9 cellular contexts compared by ENCODE assay signal in genomic region chr11:6745465-6746015, GRCh38. TPM values are rescaled to one million over a fixed set of nuclear protein-coding genes. Genes with fewer than 3 reads are reported as not detected.
A peak's percentile ranks its signal among the peaks of the same experiment; 100 is the strongest.
DNase-seq lines count a peak whose midpoint lies in the region; ATAC-seq and TF ChIP-seq lines count a peak whose summit lies in the region.
"Had no signal": no experiment of that assay in that cellular context is flagged by ENCODE, and none has a peak within 500 bp of the region (broad histone marks: within the 10 kb centered on the region; RNA-seq: fewer than 3 reads in every experiment).

No MANE protein-coding gene starts in this region.

- WGBS in mesendoderm (ENCODE audit: extremely low coverage, insufficient coverage, low lambda C conversion rate) = no CpG with 5 or more reads among the region's 2 CpGs
- WGBS in trophoblast cell (ENCODE audit: extremely low coverage, insufficient coverage, insufficient read length) = no CpG with 5 or more reads among the region's 2 CpGs

- no peak overlapping the region for H3K4me2 ChIP-seq in mesendoderm (ENCODE audit: low read length)
- no peak overlapping the region for H3K4me2 ChIP-seq in trophoblast cell (ENCODE audit: low read length)

- H3K36me3 ChIP-seq in breast epithelium (no peaks in the 10 kb centered on the region), upper lobe of right lung (no peaks in the 10 kb centered on the region), mesendoderm (ENCODE audit: control insufficient read depth, insufficient read depth, low read length) (no peaks in the 10 kb centered on the region), trophoblast cell (ENCODE audit: control insufficient read depth in 1 of 2, insufficient read depth in 2 of 2, low read length in 2 of 2) (no peaks in the 10 kb centered on the region)
- no peaks in the 10 kb centered on the region for H3K36me3 ChIP-seq in effector memory CD4-positive, alpha-beta T cell (ENCODE audit: control insufficient read depth, insufficient read depth, low read length)
- H3K36me3 ChIP-seq: BE2C had no signal

- no peaks in the 10 kb centered on the region for H3K79me2 ChIP-seq in mesendoderm (ENCODE audit: control insufficient read depth, insufficient read depth, low read length)
- no peaks in the 10 kb centered on the region for H3K79me2 ChIP-seq in trophoblast cell (ENCODE audit: control insufficient read depth, insufficient read depth, low read length, poor library complexity)

- no TSS peak for BruUV-seq in MCF 10A (replicated peaks; lab: Mats Ljungman, UMichigan)

- no peak overlapping the region for H3K14ac ChIP-seq in trophoblast cell (ENCODE audit: low read length)

- no peaks in the 10 kb centered on the region for H3K4me1 Mint-ChIP-seq in MCF 10A (ENCODE audit: insufficient read depth, unreplicated experiment)

- intact Hi-C loops in breast epithelium (cut with DNase I; ENCODE audit: low total_unique reads) = no loop called here
- intact Hi-C loops in MCF 10A (cut with micrococcal nuclease) = no loop called here
- intact Hi-C loops in upper lobe of right lung (cut with DNase I) = no loop called here

- H3K27me3 ChIP-seq in breast epithelium (no peaks in the 10 kb centered on the region), upper lobe of right lung (no peaks in the 10 kb centered on the region), mesendoderm (ENCODE audit: insufficient read depth, low read length, poor library complexity) (no peaks in the 10 kb centered on the region), trophoblast cell (ENCODE audit: insufficient read depth, low read length) (no peaks in the 10 kb centered on the region)
- H3K27me3 ChIP-seq in effector memory CD4-positive, alpha-beta T cell (replicated peaks; ENCODE audit: control insufficient read depth, insufficient read depth, low read length, poor library complexity, severe bottlenecking) = no peaks in the 10 kb centered on the region

- H2BK120ac ChIP-seq in mesendoderm (ENCODE audit: low read depth, low read length) = no peak overlapping the region
- no peak overlapping the region for H2BK120ac ChIP-seq in trophoblast cell (ENCODE audit: insufficient read depth, low read length, poor library complexity)

- no peak overlapping the region for H2AK5ac ChIP-seq in mesendoderm (ENCODE audit: low read length)
- H2AK5ac ChIP-seq in trophoblast cell (ENCODE audit: low read length) = no peak overlapping the region

- H3K4ac ChIP-seq in mesendoderm (ENCODE audit: low read depth, low read length) (no peak overlapping the region), trophoblast cell (ENCODE audit: low read depth, low read length) (no peak overlapping the region)

- no peak for TF ChIP-seq POLR2A in breast epithelium (IDR thresholded peaks at IDR 0.05)

- H3K9ac ChIP-seq in mesendoderm (ENCODE audit: low read length) (no peak overlapping the region), trophoblast cell (ENCODE audit: low read length) (no peak overlapping the region)

- no peak overlapping the region for H4K5ac ChIP-seq in mesendoderm (ENCODE audit: low read length)

- CTCF ChIA-PET in MCF 10A (lab: Yijun Ruan, JAX) = interaction anchor here (0.7 to 6.5 kb wide), 7 partner anchors 8 to 697 kb away, joined by 3 to 73 read pairs (median 4); no protein-coding TSS in a partner anchor

- H3K79me1 ChIP-seq in mesendoderm (ENCODE audit: low read length) (no peaks in the 10 kb centered on the region), trophoblast cell (ENCODE audit: low read length) (no peaks in the 10 kb centered on the region)

- DNase-seq in breast epithelium (ENCODE audit: low spot score in 2 of 2) (no peak), MCF 10A (ENCODE audit: unreplicated experiment) (no peak), upper lobe of right lung (no peak), mesendoderm (no peak), trophoblast cell (no peak)
- no peak for DNase-seq in effector memory CD4-positive, alpha-beta T cell
- DNase-seq in activated CD4-positive, alpha-beta T cell treated with anti-CD3 and anti-CD28 coated beads, Interleukin-2, amount 50 U/mL, for 1 hour = no peak
- DNase-seq: BE2C had no signal

- TF ChIP-seq CTCF in breast epithelium (IDR thresholded peaks at IDR 0.05) = no peak
- no peak for TF ChIP-seq CTCF in MCF 10A (IDR thresholded peaks at IDR 0.05; ENCODE audit: unreplicated experiment)
- no peak for TF ChIP-seq CTCF in upper lobe of right lung (IDR thresholded peaks at IDR 0.05)

- no peak overlapping the region for H3K27ac Mint-ChIP-seq in MCF 10A (ENCODE audit: low read depth, unreplicated experiment)

- no peak overlapping the region for H2BK5ac ChIP-seq in mesendoderm (ENCODE audit: low read length)
- H2BK5ac ChIP-seq in trophoblast cell (ENCODE audit: low read depth, low read length, poor library complexity) = no peak overlapping the region

- POLR2A ChIA-PET in MCF 10A (lab: Yijun Ruan, JAX) = interaction anchor here (0.7 kb wide), 1 partner anchor 1354 kb away, joined by 3 read pairs; no protein-coding TSS in a partner anchor

- no peak overlapping the region for H3K18ac ChIP-seq in mesendoderm (ENCODE audit: low read length)
- H3K18ac ChIP-seq in trophoblast cell (ENCODE audit: low read length) = no peak overlapping the region

- H3K4me3 ChIP-seq in breast epithelium (peak overlapping the region in 2 of 3 donors; percentile 10 to 29), upper lobe of right lung (peak overlapping the region; percentile 45), mesendoderm (ENCODE audit: low read length) (no peak overlapping the region), trophoblast cell (ENCODE audit: low read depth, low read length) (no peak overlapping the region)
- peak overlapping the region; percentile 69 for H3K4me3 ChIP-seq in effector memory CD4-positive, alpha-beta T cell (ENCODE audit: insufficient read depth, low read depth, low read length, poor library complexity, severe bottlenecking)

- H3K4me3 Mint-ChIP-seq in MCF 10A (ENCODE audit: unreplicated experiment) = no peak overlapping the region

- H3K4me1 ChIP-seq in breast epithelium = no peaks in the 10 kb centered on the region
- peaks cover 26% of the 10 kb centered on the region for H3K4me1 ChIP-seq in effector memory CD4-positive, alpha-beta T cell (ENCODE audit: control insufficient read depth, insufficient read depth, low read length, poor library complexity, severe bottlenecking)
- H3K4me1 ChIP-seq in upper lobe of right lung = peaks cover 12% of the 10 kb centered on the region
- H3K4me1 ChIP-seq in mesendoderm (ENCODE audit: control insufficient read depth, low read depth, low read length) = no peaks in the 10 kb centered on the region
- no peaks in the 10 kb centered on the region for H3K4me1 ChIP-seq in trophoblast cell (ENCODE audit: control insufficient read depth in 1 of 2, insufficient read depth in 2 of 2, low read length in 2 of 2)
- H3K4me1 ChIP-seq: BE2C had no signal

- ATAC-seq in HG03064 (IDR thresholded peaks at IDR 0.05; ENCODE audit: low read depth, unreplicated experiment) (peak; percentile 56), upper lobe of right lung (peak; percentile 76)

- no peaks in the 10 kb centered on the region for H3K9me3 Mint-ChIP-seq in MCF 10A (ENCODE audit: unreplicated experiment)

- no peak overlapping the region for H3K23ac ChIP-seq in mesendoderm (ENCODE audit: low read length)
- H3K23ac ChIP-seq in trophoblast cell (ENCODE audit: low read length) = no peak overlapping the region

- no peak overlapping the region for H3K56ac ChIP-seq in mesendoderm (ENCODE audit: low read length)

- no peaks in the 10 kb centered on the region for H3K36me3 Mint-ChIP-seq in MCF 10A (ENCODE audit: insufficient read depth, unreplicated experiment)

- H4K91ac ChIP-seq in trophoblast cell (ENCODE audit: low read depth, low read length) = no peak overlapping the region

- no peak overlapping the region for H4K8ac ChIP-seq in mesendoderm (ENCODE audit: low read depth, low read length)
- H4K8ac ChIP-seq in trophoblast cell (ENCODE audit: low read depth, low read length) = no peak overlapping the region

- H3K27ac ChIP-seq in breast epithelium (no peak overlapping the region), upper lobe of right lung (peak overlapping the region; percentile 80), mesendoderm (ENCODE audit: low read depth, low read length) (no peak overlapping the region), trophoblast cell (ENCODE audit: low read depth, low read length) (no peak overlapping the region)
- H3K27ac ChIP-seq in effector memory CD4-positive, alpha-beta T cell (ENCODE audit: insufficient read depth, low read length, poor library complexity, severe bottlenecking) = peak overlapping the region; percentile 79

- no peak overlapping the region for H4K12ac ChIP-seq in trophoblast cell (ENCODE audit: low read depth, low read length)

- H2BK15ac ChIP-seq in mesendoderm (replicated peaks; ENCODE audit: low read depth) = no peak overlapping the region

- H2BK12ac ChIP-seq in trophoblast cell (ENCODE audit: low read length) = no peak overlapping the region

- H3K9me3 ChIP-seq in breast epithelium = no peaks in the 10 kb centered on the region
- H3K9me3 ChIP-seq in effector memory CD4-positive, alpha-beta T cell (ENCODE audit: control insufficient read depth, low read length) = no peaks in the 10 kb centered on the region
- no peaks in the 10 kb centered on the region for H3K9me3 ChIP-seq in upper lobe of right lung
- H3K9me3 ChIP-seq in trophoblast cell (ENCODE audit: insufficient read depth, low read depth, low read length) = no peaks in the 10 kb centered on the region
- H3K9me3 ChIP-seq: BE2C had no signal

- H2AFZ ChIP-seq in trophoblast cell (ENCODE audit: insufficient read depth, low read length, poor library complexity) = no peak overlapping the region

- H3K27me3 Mint-ChIP-seq in MCF 10A (ENCODE audit: insufficient read depth, unreplicated experiment) = peaks cover 28% of the 10 kb centered on the region

RNA-seq across cellular contexts. Expression of gene OR2AG2, which starts 26.2 kb away (rescaled TPM):
- total RNA-seq in breast epithelium (1 to 10 TPM in 1 of 3 donors, under 1 TPM in 1, not detected in 1; 0.44 to 3.6 TPM), MCF 10A (2022) (0.37 and 0.39 TPM in 2 replicates), upper lobe of right lung (0.14 TPM)
- 0.28 TPM for polyA plus RNA-seq in mesendoderm (2013, experiment 1 of 2)
- 0.49 TPM for polyA plus RNA-seq in mesendoderm (2013, experiment 2 of 2)
- 0.10 and 0.16 TPM in 2 replicates for polyA plus RNA-seq in trophoblast cell (2013)

RNA-seq across cellular contexts. Expression of gene OR2AG1, which starts 37.3 kb away (rescaled TPM):
- total RNA-seq in breast epithelium (not detected), MCF 10A (2022) (not detected in 2 replicates), upper lobe of right lung (not detected)
- polyA plus RNA-seq in mesendoderm (2013, experiment 1 of 2) = not detected
- not detected for polyA plus RNA-seq in mesendoderm (2013, experiment 2 of 2)
- not detected in 2 replicates for polyA plus RNA-seq in trophoblast cell (2013)

RNA-seq across cellular contexts. Expression of gene OR6A2, which starts 53.9 kb away (rescaled TPM):
- total RNA-seq in breast epithelium = 1 to 10 TPM in 1 of 3 donors, under 1 TPM in 2; 0.16 to 1.2 (median 0.33) TPM
- total RNA-seq in MCF 10A (2022) = 0.17 and 0.28 TPM in 2 replicates
- not detected for total RNA-seq in upper lobe of right lung
- not detected for polyA plus RNA-seq in mesendoderm (2013, experiment 1 of 2)
- not detected for polyA plus RNA-seq in mesendoderm (2013, experiment 2 of 2)
- polyA plus RNA-seq in trophoblast cell (2013) = not detected in 2 replicates

Comparison
In these comparisons a context has a peak if more than half of its experiments do, and no peak if none do; other contexts are left out.
1. H3K27ac ChIP-seq: peak in effector memory CD4-positive, alpha-beta T cell (single experiment) and upper lobe of right lung (single experiment); none in breast epithelium (0 of 2), mesendoderm (single experiment) and trophoblast cell (single experiment).
2. H3K4me3 ChIP-seq: peak in breast epithelium (2 of 3), effector memory CD4-positive, alpha-beta T cell (single experiment) and upper lobe of right lung (single experiment); none in mesendoderm (single experiment) and trophoblast cell (single experiment).